Comparison of ENCODE assay signal across 1 cellular context in genomic region chr14:77342726-77343397, GRCh38.
A peak's percentile ranks its signal among the peaks of the same experiment; 100 is the strongest.
TF ChIP-seq lines count a peak whose summit lies in the region.

No MANE protein-coding gene starts in this region.

TF ChIP-seq in K562, 482 proteins besides CTCF, POLR2A, EP300 and RAD21 (continued from another document):
- no peak for TF ChIP-seq MTA1 (IDR thresholded peaks at IDR 0.05; ENCODE audit: borderline replicate concordance)
- no peak for TF ChIP-seq ZNF146 (CRISPR knock-in tag; IDR thresholded peaks at IDR 0.05; ENCODE audit: unreplicated experiment)
- no peak for TF ChIP-seq PHF21A (IDR thresholded peaks at IDR 0.05; ENCODE audit: borderline replicate concordance, low read depth)
- TF ChIP-seq TFAP4 (CRISPR knock-in tag; IDR thresholded peaks at IDR 0.05; ENCODE audit: borderline replicate concordance) = no peak
- TF ChIP-seq, protein P1, sequence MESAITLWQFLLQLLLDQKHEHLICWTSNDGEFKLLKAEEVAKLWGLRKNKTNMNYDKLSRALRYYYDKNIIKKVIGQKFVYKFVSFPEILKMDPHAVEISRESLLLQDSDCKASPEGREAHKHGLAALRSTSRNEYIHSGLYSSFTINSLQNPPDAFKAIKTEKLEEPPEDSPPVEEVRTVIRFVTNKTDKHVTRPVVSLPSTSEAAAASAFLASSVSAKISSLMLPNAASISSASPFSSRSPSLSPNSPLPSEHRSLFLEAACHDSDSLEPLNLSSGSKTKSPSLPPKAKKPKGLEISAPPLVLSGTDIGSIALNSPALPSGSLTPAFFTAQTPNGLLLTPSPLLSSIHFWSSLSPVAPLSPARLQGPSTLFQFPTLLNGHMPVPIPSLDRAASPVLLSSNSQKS (CRISPR knock-in tag; IDR thresholded peaks at IDR 0.05) = no peak
- no peak for TF ChIP-seq ZNF717 (CRISPR knock-in tag; IDR thresholded peaks at IDR 0.05)
- peak; percentile 23; the same call in 1 of the 2 replicates for TF ChIP-seq GATA2 (CRISPR knock-in tag; IDR thresholded peaks at IDR 0.05)
- no peak for TF ChIP-seq SAFB2 (IDR thresholded peaks at IDR 0.05; ENCODE audit: borderline replicate concordance, low read depth, low read length, severe bottlenecking)
- TF ChIP-seq ADNP (tag; IDR thresholded peaks at IDR 0.05) = no peak
- no peak for TF ChIP-seq RBM14 (IDR thresholded peaks at IDR 0.05; ENCODE audit: borderline replicate concordance, insufficient read depth, low read depth, low read length)
- TF ChIP-seq SRF (CRISPR knock-in tag; IDR thresholded peaks at IDR 0.05) = no peak
- no peak for TF ChIP-seq HDAC1 (IDR thresholded peaks at IDR 0.05)
- no peak for TF ChIP-seq ZNF699 (CRISPR knock-in tag; IDR thresholded peaks at IDR 0.05; ENCODE audit: insufficient replicate concordance)
- TF ChIP-seq ZNF76 (CRISPR knock-in tag; IDR thresholded peaks at IDR 0.05; ENCODE audit: borderline replicate concordance) = no peak
- no peak for TF ChIP-seq MCM2 (IDR thresholded peaks at IDR 0.05; ENCODE audit: low read depth)
- no peak for TF ChIP-seq NEUROD1 (IDR thresholded peaks at IDR 0.05; ENCODE audit: borderline replicate concordance, low read depth, low read length, partially characterized antibody)
- no peak for TF ChIP-seq CHCHD3 (CRISPR knock-in tag; IDR thresholded peaks at IDR 0.05)
- TF ChIP-seq ZNF830 (CRISPR knock-in tag; IDR thresholded peaks at IDR 0.05) = no peak
- TF ChIP-seq SIN3A (IDR thresholded peaks at IDR 0.05; ENCODE audit: borderline replicate concordance in 2 of 2, control insufficient read depth in 1 of 2, low read depth in 2 of 2, low read length in 2 of 2) = no peak
- TF ChIP-seq CREM (IDR thresholded peaks at IDR 0.05; ENCODE audit: low read depth) = no peak
- TF ChIP-seq MAFG (tag; conservative IDR thresholded peaks at IDR 0.05) = no peak
- TF ChIP-seq MCM5 (IDR thresholded peaks at IDR 0.05; ENCODE audit: low read depth) = no peak
- no peak for TF ChIP-seq TSC22D4 (tag; IDR thresholded peaks at IDR 0.05)
- no peak for TF ChIP-seq CREB1 (IDR thresholded peaks at IDR 0.05)
- TF ChIP-seq CREB1 (CRISPR knock-in tag; IDR thresholded peaks at IDR 0.05) = no peak
- no peak for TF ChIP-seq NCOA4 (IDR thresholded peaks at IDR 0.05; ENCODE audit: partially characterized antibody)
- no peak for TF ChIP-seq IRF2 (CRISPR knock-in tag; IDR thresholded peaks at IDR 0.05)
- no peak for TF ChIP-seq PCBP2 (IDR thresholded peaks at IDR 0.05; ENCODE audit: low read depth, low read length, poor library complexity, severe bottlenecking)
- TF ChIP-seq LEF1 (IDR thresholded peaks at IDR 0.05) = no peak
- TF ChIP-seq CC2D1A (IDR thresholded peaks at IDR 0.05) = no peak
- TF ChIP-seq ZC3H4 (CRISPR knock-in tag; IDR thresholded peaks at IDR 0.05; ENCODE audit: borderline replicate concordance) = no peak
- TF ChIP-seq CBFA2T3 (IDR thresholded peaks at IDR 0.05) = peak; percentile 81
- TF ChIP-seq MAFF (IDR thresholded peaks at IDR 0.05; ENCODE audit: low read length) = no peak
- TF ChIP-seq ETS2 (tag; IDR thresholded peaks at IDR 0.05; ENCODE audit: borderline replicate concordance, poor library complexity, severe bottlenecking) = no peak
- no peak for TF ChIP-seq RBM17 (IDR thresholded peaks at IDR 0.05; ENCODE audit: borderline replicate concordance, low read depth, low read length)
- no peak for TF ChIP-seq NBN (IDR thresholded peaks at IDR 0.05; ENCODE audit: low read depth)
- TF ChIP-seq RFX1 (IDR thresholded peaks at IDR 0.05) = no peak
- TF ChIP-seq E2F5 (CRISPR knock-in tag; IDR thresholded peaks at IDR 0.05) = no peak
- TF ChIP-seq ZBED1 (IDR thresholded peaks at IDR 0.05) = no peak
- TF ChIP-seq, protein P2, sequence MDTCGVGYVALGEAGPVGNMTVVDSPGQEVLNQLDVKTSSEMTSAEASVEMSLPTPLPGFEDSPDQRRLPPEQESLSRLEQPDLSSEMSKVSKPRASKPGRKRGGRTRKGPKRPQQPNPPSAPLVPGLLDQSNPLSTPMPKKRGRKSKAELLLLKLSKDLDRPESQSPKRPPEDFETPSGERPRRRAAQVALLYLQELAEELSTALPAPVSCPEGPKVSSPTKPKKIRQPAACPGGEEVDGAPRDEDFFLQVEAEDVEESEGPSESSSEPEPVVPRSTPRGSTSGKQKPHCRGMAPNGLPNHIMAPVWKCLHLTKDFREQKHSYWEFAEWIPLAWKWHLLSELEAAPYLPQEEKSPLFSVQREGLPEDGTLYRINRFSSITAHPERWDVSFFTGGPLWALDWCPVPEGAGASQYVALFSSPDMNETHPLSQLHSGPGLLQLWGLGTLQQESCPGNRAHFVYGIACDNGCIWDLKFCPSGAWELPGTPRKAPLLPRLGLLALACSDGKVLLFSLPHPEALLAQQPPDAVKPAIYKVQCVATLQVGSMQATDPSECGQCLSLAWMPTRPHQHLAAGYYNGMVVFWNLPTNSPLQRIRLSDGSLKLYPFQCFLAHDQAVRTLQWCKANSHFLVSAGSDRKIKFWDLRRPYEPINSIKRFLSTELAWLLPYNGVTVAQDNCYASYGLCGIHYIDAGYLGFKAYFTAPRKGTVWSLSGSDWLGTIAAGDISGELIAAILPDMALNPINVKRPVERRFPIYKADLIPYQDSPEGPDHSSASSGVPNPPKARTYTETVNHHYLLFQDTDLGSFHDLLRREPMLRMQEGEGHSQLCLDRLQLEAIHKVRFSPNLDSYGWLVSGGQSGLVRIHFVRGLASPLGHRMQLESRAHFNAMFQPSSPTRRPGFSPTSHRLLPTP (IDR thresholded peaks at IDR 0.05; ENCODE audit: borderline replicate concordance, extremely low read depth, insufficient read length) = no peak
- TF ChIP-seq RAD51 (IDR thresholded peaks at IDR 0.05; ENCODE audit: borderline replicate concordance, low read depth) = no peak
- TF ChIP-seq L3MBTL2 (IDR thresholded peaks at IDR 0.05) = no peak
- no peak for TF ChIP-seq RNF2 (IDR thresholded peaks at IDR 0.05)
- no peak for TF ChIP-seq RERE (CRISPR knock-in tag; IDR thresholded peaks at IDR 0.05; ENCODE audit: borderline replicate concordance)
- TF ChIP-seq HBP1 (CRISPR knock-in tag; IDR thresholded peaks at IDR 0.05) = no peak
- peak; percentile 72 for TF ChIP-seq ARID1B (IDR thresholded peaks at IDR 0.05)
